In the genomic region with DNA sequence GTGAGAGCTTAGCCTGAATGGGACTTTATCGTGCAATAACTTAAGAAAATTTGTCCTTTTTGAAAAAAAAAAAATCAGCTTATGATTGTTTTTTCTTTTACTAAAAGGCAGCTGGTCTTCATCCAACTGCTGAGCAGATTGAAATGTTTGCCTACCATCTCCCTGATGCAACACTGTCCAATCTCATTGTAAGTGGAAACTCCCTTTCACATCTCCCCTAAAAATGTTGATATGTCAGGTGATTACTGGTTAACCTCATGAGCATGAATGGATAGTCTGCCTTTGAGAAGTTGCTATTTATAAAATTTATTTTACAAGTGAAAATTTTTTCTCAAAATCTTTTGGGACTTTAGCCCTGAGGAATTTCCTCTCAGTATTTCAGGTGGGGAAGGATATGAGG, we compare ENCODE assay signal across 14 cellular contexts. TPM values are rescaled to one million over a fixed set of nuclear protein-coding genes. Genes with fewer than 3 reads are reported as not detected.
A peak's percentile ranks its signal among the peaks of the same experiment; 100 is the strongest.
DNase-seq lines count a peak whose midpoint lies in the region; ATAC-seq lines count a peak whose summit lies in the region.
"Had no signal": no experiment of that assay in that cellular context is flagged by ENCODE, and none has a peak within 500 bp of the region (broad histone marks: within the 10 kb centered on the region; RNA-seq: fewer than 3 reads in every experiment).

No MANE protein-coding gene starts in this region.

- no peaks in the 10 kb centered on the region for H3K27me3 Mint-ChIP-seq in activated CD8-positive, alpha-beta memory T cell treated with anti-CD3 and anti-CD28 coated beads, Interleukin-2, amount 10 ng/mL, durations not matched to agents 7 days and 5 days
- H3K27me3 Mint-ChIP-seq in T-helper 17 cell = no peaks in the 10 kb centered on the region

- peak overlapping the region; percentile 80 for H3K27ac Mint-ChIP-seq in activated CD8-positive, alpha-beta memory T cell treated with anti-CD3 and anti-CD28 coated beads, Interleukin-2, amount 10 ng/mL, durations not matched to agents 7 days and 5 days
- peak overlapping the region; percentile 67 for H3K27ac Mint-ChIP-seq in T-helper 17 cell
- H3K27ac Mint-ChIP-seq in stimulated activated effector memory CD8-positive, alpha-beta T cell treated with anti-CD3 and anti-CD28 coated beads, Interleukin-12 subunit alpha, Interleukin-12 subunit beta, amount 100 ng/mL, for 72 hours = peak overlapping the region; percentile 15

- ATAC-seq in activated CD8-positive, alpha-beta memory T cell treated with anti-CD3 and anti-CD28 coated beads, Interleukin-2, amount 10 ng/mL, durations not matched to agents 7 days and 5 days = peak; percentile 40
- peak; percentile 84 for ATAC-seq in T-helper 17 cell
- peak; percentile 67 for ATAC-seq in stimulated activated effector memory CD8-positive, alpha-beta T cell treated with anti-CD3 and anti-CD28 coated beads, Interleukin-12 subunit alpha, Interleukin-12 subunit beta, amount 100 ng/mL, for 72 hours

- no peaks in the 10 kb centered on the region for H3K9me3 ChIP-seq in T-helper 17 cell (ENCODE audit: control insufficient read depth, low read length, poor library complexity, severe bottlenecking)

- peak overlapping the region; percentile 33 for H3K27ac ChIP-seq in epithelial cell of prostate

- no peaks in the 10 kb centered on the region for H3K9me3 Mint-ChIP-seq in activated CD8-positive, alpha-beta memory T cell treated with anti-CD3 and anti-CD28 coated beads, Interleukin-2, amount 10 ng/mL, durations not matched to agents 7 days and 5 days (ENCODE audit: low read depth)
- no peaks in the 10 kb centered on the region for H3K9me3 Mint-ChIP-seq in stimulated activated effector memory CD8-positive, alpha-beta T cell treated with anti-CD3 and anti-CD28 coated beads, Interleukin-12 subunit alpha, Interleukin-12 subunit beta, amount 100 ng/mL, for 72 hours

- peaks cover 66% of the 10 kb centered on the region for H3K4me1 Mint-ChIP-seq in activated CD8-positive, alpha-beta memory T cell treated with anti-CD3 and anti-CD28 coated beads, Interleukin-2, amount 10 ng/mL, durations not matched to agents 7 days and 5 days
- H3K4me1 Mint-ChIP-seq in T-helper 17 cell = peaks cover 2% of the 10 kb centered on the region
- peaks cover 38% of the 10 kb centered on the region for H3K4me1 Mint-ChIP-seq in stimulated activated effector memory CD8-positive, alpha-beta T cell treated with anti-CD3 and anti-CD28 coated beads, Interleukin-12 subunit alpha, Interleukin-12 subunit beta, amount 100 ng/mL, for 72 hours

- CTCF ChIA-PET in activated CD8-positive, alpha-beta memory T cell treated with anti-CD3 and anti-CD28 coated beads, Interleukin-2, amount 10 ng/mL, durations not matched to agents 7 days and 5 days (lab: Charles Lee) = interaction anchor here (1.4 to 3.8 kb wide), 2 partner anchors 20 to 77 kb away, joined by 3 to 21 read pairs; no protein-coding TSS in a partner anchor

- peak overlapping the region; percentile 18 for H3K4me3 Mint-ChIP-seq in activated CD8-positive, alpha-beta memory T cell treated with anti-CD3 and anti-CD28 coated beads, Interleukin-2, amount 10 ng/mL, durations not matched to agents 7 days and 5 days
- no peak overlapping the region for H3K4me3 Mint-ChIP-seq in T-helper 17 cell
- no peak overlapping the region for H3K4me3 Mint-ChIP-seq in stimulated activated effector memory CD8-positive, alpha-beta T cell treated with anti-CD3 and anti-CD28 coated beads, Interleukin-12 subunit alpha, Interleukin-12 subunit beta, amount 100 ng/mL, for 72 hours

- H3K36me3 Mint-ChIP-seq in activated CD8-positive, alpha-beta memory T cell treated with anti-CD3 and anti-CD28 coated beads, Interleukin-2, amount 10 ng/mL, durations not matched to agents 7 days and 5 days = peaks cover 47% of the 10 kb centered on the region
- H3K36me3 Mint-ChIP-seq in T-helper 17 cell (ENCODE audit: low read depth) = peaks cover 9% of the 10 kb centered on the region
- peaks cover 91% of the 10 kb centered on the region for H3K36me3 Mint-ChIP-seq in stimulated activated effector memory CD8-positive, alpha-beta T cell treated with anti-CD3 and anti-CD28 coated beads, Interleukin-12 subunit alpha, Interleukin-12 subunit beta, amount 100 ng/mL, for 72 hours

- DNase-seq in activated CD8-positive, alpha-beta memory T cell treated with anti-CD3 and anti-CD28 coated beads, Interleukin-2, amount 10 ng/mL, durations not matched to agents 7 days and 5 days = no peak
- DNase-seq in activated CD8-positive, alpha-beta memory T cell treated with anti-CD3 and anti-CD28 coated beads, Interleukin-2, amount 50 U/mL, for 4 hours = no peak
- no peak for DNase-seq in T-helper 17 cell
- no peak for DNase-seq in epithelial cell of prostate (ENCODE audit: low read depth, low spot score)
- DNase-seq in stimulated activated effector memory CD8-positive, alpha-beta T cell treated with anti-CD3 and anti-CD28 coated beads, Interleukin-12 subunit alpha, Interleukin-12 subunit beta, amount 100 ng/mL, for 72 hours (ENCODE audit: low spot score in 2 of 2) = no peak
- DNase-seq in islet precursor cell = no peak
- no peak for DNase-seq in NCI-H2171 treated with DMSO at 0.1 percent for 48 hours (lab: John Stamatoyannopoulos, UW)
- no peak for DNase-seq in COLO668 (lab: John Stamatoyannopoulos, UW; ENCODE audit: unreplicated experiment)
- DNase-seq: ACHN; DMS153; NCI-H2081; posterior cingulate gyrus; stimulated activated CD8-positive, alpha-beta memory T cell treated with anti-CD3 and anti-CD28 coated beads, Interleukin-4, amount 100 ng/mL, for 48 hours had no signal

RNA-seq across cellular contexts. Expression of gene HKDC1, which starts 17.8 kb away (rescaled TPM):
- total RNA-seq in activated CD8-positive, alpha-beta memory T cell treated with anti-CD3 and anti-CD28 coated beads, Interleukin-2, amount 10 ng/mL, durations not matched to agents 7 days and 5 days = 1 to 10 TPM in 1 of 2 experiments, under 1 TPM in 1; 0.61 to 2.7 TPM
- total RNA-seq in T-helper 17 cell = 1 to 10 TPM; 1.7 to 8.2 TPM
- total RNA-seq: urinary bladder had no signal

RNA-seq across cellular contexts. Expression of gene SUPV3L1, which starts 22.3 kb away (rescaled TPM):
- 10 to 100 TPM; 46.9 to 59.0 TPM for total RNA-seq in activated CD8-positive, alpha-beta memory T cell treated with anti-CD3 and anti-CD28 coated beads, Interleukin-2, amount 10 ng/mL, durations not matched to agents 7 days and 5 days
- total RNA-seq in T-helper 17 cell = 10 to 100 TPM; 42.2 to 64.1 TPM

Comparison
In these comparisons a context has a peak if more than half of its experiments do, and no peak if none do; other contexts are left out.
1. H3K27ac Mint-ChIP-seq: peak in every context shown above with its lines; median percentile 80 in activated CD8-positive, alpha-beta memory T cell treated with anti-CD3 and anti-CD28 coated beads, Interleukin-2, amount 10 ng/mL, durations not matched to agents 7 days and 5 days; 67 in T-helper 17 cell; 15 in stimulated activated effector memory CD8-positive, alpha-beta T cell treated with anti-CD3 and anti-CD28 coated beads, Interleukin-12 subunit alpha, Interleukin-12 subunit beta, amount 100 ng/mL, for 72 hours.